ENCODE assay signal across 20 cellular contexts in the genomic region with DNA sequence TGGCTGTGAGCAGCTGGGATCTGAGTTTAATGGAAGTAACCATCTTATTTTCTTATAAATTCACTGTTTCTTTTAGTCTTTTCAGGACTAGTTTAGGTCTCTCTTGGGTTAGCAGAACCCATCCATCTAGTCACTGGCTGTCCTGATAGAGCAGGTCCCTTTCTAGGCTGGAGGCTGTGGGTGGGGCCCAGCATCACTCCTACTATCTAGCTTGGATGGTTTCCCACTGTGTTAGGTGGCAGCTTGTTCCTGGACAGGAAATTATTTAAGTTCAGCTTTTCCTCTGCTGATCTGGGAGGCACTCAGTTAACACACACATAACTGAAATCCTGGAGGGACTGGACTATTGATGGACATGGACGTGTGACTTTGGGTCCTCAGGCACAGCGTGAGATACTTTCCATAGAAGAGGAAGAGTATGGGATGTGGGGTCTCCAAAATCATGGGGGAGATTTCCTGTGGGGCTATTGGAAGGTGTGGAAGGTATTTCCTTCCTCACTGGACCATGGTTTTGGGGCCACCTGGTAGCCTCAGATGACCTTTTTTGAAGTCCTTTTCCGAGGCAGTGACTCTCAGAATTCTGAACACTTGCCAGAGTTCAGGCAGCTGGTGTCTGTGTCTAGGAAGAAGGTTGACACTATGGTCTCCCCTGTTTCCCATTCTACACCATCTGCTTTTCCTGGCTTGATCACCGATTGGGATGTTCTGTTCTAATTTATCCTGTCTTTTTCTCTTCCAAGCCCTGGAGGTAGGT. TPM values are rescaled to one million over a fixed set of nuclear protein-coding genes. Genes with fewer than 3 reads are reported as not detected.
A peak's percentile ranks its signal among the peaks of the same experiment; 100 is the strongest.
DNase-seq lines count a peak whose midpoint lies in the region; ATAC-seq, FAIRE-seq and TF ChIP-seq lines count a peak whose summit lies in the region.
"Had no signal": no experiment of that assay in that cellular context is flagged by ENCODE, and none has a peak within 500 bp of the region (broad histone marks: within the 10 kb centered on the region; RNA-seq: fewer than 3 reads in every experiment).

No MANE protein-coding gene starts in this region.

- POLR2A ChIA-PET in CD8-positive, alpha-beta memory T cell (lab: Charles Lee): no interaction called here

- H3K9me3 Mint-ChIP-seq in CD8-positive, alpha-beta memory T cell: no peaks in the 10 kb centered on the region
- H3K9me3 Mint-ChIP-seq in stimulated activated naive B cell treated with anti-CD40 and anti-IgM and Interleukin-4, amounts not matched to agents 10 μg/mL and 1 μg/mL and 100 μg/mL, for 72 hours: no peaks in the 10 kb centered on the region
- H3K9me3 Mint-ChIP-seq: activated T-cell treated with anti-CD3 and anti-CD28 coated beads, Interleukin-2, amount 50 U/mL, for 4 hours; type B pancreatic cell had no signal

- no peak overlapping the region for H3K4me3 ChIP-seq in CD8-positive, alpha-beta memory T cell (ENCODE audit: low read length)
- H3K4me3 ChIP-seq: A549, breast epithelium, HAP-1, pancreas, smooth muscle cell had no signal

- peaks cover 27% of the 10 kb centered on the region for H3K4me1 ChIP-seq in CD8-positive, alpha-beta memory T cell (ENCODE audit: insufficient read depth, low read length)
- H3K4me1 ChIP-seq: breast epithelium, HAP-1 had no signal

- intact Hi-C loops in Right ventricle myocardium inferior (cut with DNase I): no loop called here
- intact Hi-C loops in cardiac septum (cut with DNase I): no loop called here
- intact Hi-C loops in left colon (cut with DNase I, micrococcal nuclease): no loop called here

- no peaks in the 10 kb centered on the region for H3K9me3 ChIP-seq in CD8-positive, alpha-beta memory T cell (ENCODE audit: low read length)
- H3K9me3 ChIP-seq: A549, breast epithelium, HAP-1, pancreas had no signal

- H3K27me3 Mint-ChIP-seq in CD8-positive, alpha-beta memory T cell: peaks cover 0 to 4% of the 10 kb centered on the region in 2 donors
- peaks cover 11 to 18% of the 10 kb centered on the region in 2 donors for H3K27me3 Mint-ChIP-seq in stimulated activated naive B cell treated with anti-CD40 and anti-IgM and Interleukin-4, amounts not matched to agents 10 μg/mL and 1 μg/mL and 100 μg/mL, for 72 hours

- CTCF ChIA-PET in CD8-positive, alpha-beta memory T cell (lab: Charles Lee): no interaction called here

- H3K4me3 Mint-ChIP-seq in CD8-positive, alpha-beta memory T cell: peak overlapping the region in 1 of 7 donors; percentile 43
- H3K4me3 Mint-ChIP-seq in stimulated activated naive B cell treated with anti-CD40 and anti-IgM and Interleukin-4, amounts not matched to agents 10 μg/mL and 1 μg/mL and 100 μg/mL, for 72 hours: no peak overlapping the region
- H3K4me3 Mint-ChIP-seq: activated T-cell treated with anti-CD3 and anti-CD28 coated beads, Interleukin-2, amount 50 U/mL, for 4 hours; type B pancreatic cell had no signal

- no peak for FAIRE-seq in H54 (lab: Jason Lieb, UNC)
- FAIRE-seq: A549, GM18507, pancreas had no signal

- TF ChIP-seq POLR2A in H54 (IDR thresholded peaks at IDR 0.05; ENCODE audit: low read depth, low read length): no peak

- peak overlapping the region in 1 of 8 donors; percentile 53 for H3K27ac Mint-ChIP-seq in CD8-positive, alpha-beta memory T cell
- H3K27ac Mint-ChIP-seq in stimulated activated naive B cell treated with anti-CD40 and anti-IgM and Interleukin-4, amounts not matched to agents 10 μg/mL and 1 μg/mL and 100 μg/mL, for 72 hours: no peak overlapping the region
- H3K27ac Mint-ChIP-seq: type B pancreatic cell had no signal

- DNase-seq in Right ventricle myocardium inferior (ENCODE audit: missing footprints) (no peak), cardiac septum (ENCODE audit: low spot score) (no peak), left colon (peak; percentile 63 to 64), inferior parietal cortex (ENCODE audit: extremely low spot score) (no peak), H54 (ENCODE audit: insufficient read length, low spot score) (no peak)
- no peak for DNase-seq in CD8-positive, alpha-beta memory T cell
- no peak for DNase-seq in stimulated activated naive B cell treated with anti-CD40 and anti-IgM and Interleukin-4, amounts not matched to agents 10 μg/mL and 1 μg/mL and 100 μg/mL, for 72 hours
- DNase-seq: activated T-cell treated with anti-CD3 and anti-CD28 coated beads, Interleukin-2, amount 50 U/mL, for 4 hours; DMS79 treated with DMSO at 0.1 percent for 48 hours; effector CD8-positive, alpha-beta T cell; pancreas; SW 1271 had no signal

- no peaks in the 10 kb centered on the region for H3K27me3 ChIP-seq in CD8-positive, alpha-beta memory T cell (ENCODE audit: insufficient read depth, low read length, poor library complexity, severe bottlenecking)
- H3K27me3 ChIP-seq: breast epithelium, pancreas had no signal

- H3K36me3 Mint-ChIP-seq in CD8-positive, alpha-beta memory T cell: no peaks in the 10 kb centered on the region
- no peaks in the 10 kb centered on the region for H3K36me3 Mint-ChIP-seq in stimulated activated naive B cell treated with anti-CD40 and anti-IgM and Interleukin-4, amounts not matched to agents 10 μg/mL and 1 μg/mL and 100 μg/mL, for 72 hours
- H3K36me3 Mint-ChIP-seq: type B pancreatic cell had no signal

- ATAC-seq in Right ventricle myocardium inferior (peak; percentile 21), left colon (peak; percentile 71)
- ATAC-seq in stimulated activated naive B cell treated with anti-CD40 and anti-IgM and Interleukin-4, amounts not matched to agents 10 μg/mL and 1 μg/mL and 100 μg/mL, for 72 hours (replicated peaks): no peak
- ATAC-seq: A549; activated T-cell treated with anti-CD3 and anti-CD28 coated beads, Interleukin-2, amount 50 U/mL, for 4 hours had no signal

- H3K36me3 ChIP-seq in CD8-positive, alpha-beta memory T cell (ENCODE audit: insufficient read depth, low read length): no peaks in the 10 kb centered on the region
- H3K36me3 ChIP-seq: breast epithelium, HAP-1, pancreas had no signal

- peaks cover 35 to 55% (median 39%) of the 10 kb centered on the region in 3 donors for H3K4me1 Mint-ChIP-seq in CD8-positive, alpha-beta memory T cell
- H3K4me1 Mint-ChIP-seq in stimulated activated naive B cell treated with anti-CD40 and anti-IgM and Interleukin-4, amounts not matched to agents 10 μg/mL and 1 μg/mL and 100 μg/mL, for 72 hours: no peaks in the 10 kb centered on the region

- peak overlapping the region; percentile 66 for H3K27ac ChIP-seq in cingulate gyrus (ENCODE audit: low read depth, low read length)
- no peak overlapping the region for H3K27ac ChIP-seq in CD8-positive, alpha-beta memory T cell (ENCODE audit: low read depth, low read length)
- H3K27ac ChIP-seq: breast epithelium, HL-60, pancreas had no signal

RNA-seq across cellular contexts. Expression of gene PLEKHG3, which starts 11.4 kb away (rescaled TPM):
- total RNA-seq in Right ventricle myocardium inferior (19.6 TPM), cardiac septum (22.5 TPM), left colon (10 to 100 TPM; 79.3 to 90.1 TPM)
- 1 to 10 TPM; 4.9 to 5.0 TPM for total RNA-seq in CD8-positive, alpha-beta memory T cell
- polyA plus RNA-seq in CD8-positive, alpha-beta memory T cell: 61.1 TPM

Comparison
In these comparisons a context has a peak if more than half of its experiments do, and no peak if none do; other contexts are left out.
1. ATAC-seq: peak in Right ventricle myocardium inferior (single experiment) and left colon (single experiment); none in stimulated activated naive B cell treated with anti-CD40 and anti-IgM and Interleukin-4, amounts not matched to agents 10 μg/mL and 1 μg/mL and 100 μg/mL, for 72 hours (0 of 2).
2. DNase-seq: peak in left colon (2 of 2); none in Right ventricle myocardium inferior (single experiment), cardiac septum (single experiment), CD8-positive, alpha-beta memory T cell (0 of 5), inferior parietal cortex (single experiment), H54 (single experiment) and stimulated activated naive B cell treated with anti-CD40 and anti-IgM and Interleukin-4, amounts not matched to agents 10 μg/mL and 1 μg/mL and 100 μg/mL, for 72 hours (single experiment).